1 cellular context compared by ENCODE assay signal in genomic region chr7:135160098-135160857, GRCh38.
TF ChIP-seq lines count a peak whose summit lies in the region.

No MANE protein-coding gene starts in this region.

TF ChIP-seq in HepG2, 621 proteins besides CTCF, POLR2A, EP300 and RAD21:
- TF ChIP-seq YEATS2 (CRISPR knock-in tag; IDR thresholded peaks at IDR 0.05; ENCODE audit: borderline replicate concordance) (no peak), ZNF121 (CRISPR knock-in tag; IDR thresholded peaks at IDR 0.05) (peak; percentile 21; the same call in 1 of the 2 replicates), TSC22D2 (CRISPR knock-in tag; IDR thresholded peaks at IDR 0.05; ENCODE audit: borderline replicate concordance) (no peak), PPARG (CRISPR knock-in tag; conservative IDR thresholded peaks at IDR 0.05) (0 out of 2 replicates have a peak, but pooled peaks have one; percentile 33), SOX6 (IDR thresholded peaks at IDR 0.05) (no peak), SOX6 (CRISPR knock-in tag; IDR thresholded peaks at IDR 0.05) (peak; percentile 59; the same call in 1 of the 2 replicates), ZSCAN5A (CRISPR knock-in tag; IDR thresholded peaks at IDR 0.05; ENCODE audit: borderline replicate concordance) (no peak), GATAD2A (CRISPR knock-in tag; IDR thresholded peaks at IDR 0.05) (0 out of 2 replicates have a peak, but pooled peaks have one; percentile 30), PAXIP1 (CRISPR knock-in tag; conservative IDR thresholded peaks at IDR 0.05) (no peak; the same call in 1 of the 2 replicates), SMAD9 (CRISPR knock-in tag; IDR thresholded peaks at IDR 0.05) (no peak), PITX1 (CRISPR knock-in tag; IDR thresholded peaks at IDR 0.05) (no peak), KLF16 (CRISPR knock-in tag; IDR thresholded peaks at IDR 0.05) (peak in 1 of 2 experiments; percentile 40; a peak in 1 of 4 replicates), ETV5 (CRISPR knock-in tag; IDR thresholded peaks at IDR 0.05; ENCODE audit: borderline replicate concordance) (peak; percentile 51; the same call in 1 of the 2 replicates), ZNF549 (CRISPR knock-in tag; IDR thresholded peaks at IDR 0.05) (no peak), ARID5B (CRISPR knock-in tag; IDR thresholded peaks at IDR 0.05) (peak; percentile 60; the same call in 1 of the 2 replicates), SAP130 (CRISPR knock-in tag; IDR thresholded peaks at IDR 0.05; ENCODE audit: low read depth) (peak; percentile 75), NR2F6 (IDR thresholded peaks at IDR 0.05) (no peak), NR2F6 (CRISPR knock-in tag; IDR thresholded peaks at IDR 0.05) (0 out of 2 replicates have a peak, but pooled peaks have one; percentile 13), SETDB1 (CRISPR knock-in tag; IDR thresholded peaks at IDR 0.05; ENCODE audit: borderline replicate concordance) (no peak), IRF2 (CRISPR knock-in tag; IDR thresholded peaks at IDR 0.05) (0 out of 2 replicates have a peak, but pooled peaks have one; percentile 36), NFE2 (CRISPR knock-in tag; IDR thresholded peaks at IDR 0.05) (peak; percentile 83), RXRB (CRISPR knock-in tag; IDR thresholded peaks at IDR 0.05; ENCODE audit: borderline replicate concordance) (0 out of 2 replicates have a peak, but pooled peaks have one; percentile 27), MED1 (CRISPR knock-in tag; IDR thresholded peaks at IDR 0.05) (peak; percentile 62), ZNF792 (CRISPR knock-in tag; IDR thresholded peaks at IDR 0.05) (0 out of 2 replicates have a peak, but pooled peaks have one; percentile 23), ZNF512 (CRISPR knock-in tag; IDR thresholded peaks at IDR 0.05) (no peak), TBX2 (CRISPR knock-in tag; IDR thresholded peaks at IDR 0.05; ENCODE audit: borderline replicate concordance) (0 out of 2 replicates have a peak, but pooled peaks have one; percentile 21), RFX1 (IDR thresholded peaks at IDR 0.05) (no peak), CEBPG (CRISPR knock-in tag; IDR thresholded peaks at IDR 0.05) (no peak), POGZ (CRISPR knock-in tag; IDR thresholded peaks at IDR 0.05) (0 out of 2 replicates have a peak, but pooled peaks have one; percentile 19), MAFG (CRISPR knock-in tag; IDR thresholded peaks at IDR 0.05) (peak; percentile 52; the same call in 1 of the 2 replicates), HNF4A (CRISPR knock-in tag; IDR thresholded peaks at IDR 0.05) (peak; percentile 39), FOXP4 (CRISPR knock-in tag; IDR thresholded peaks at IDR 0.05) (peak; percentile 61; the same call in 1 of the 2 replicates), MTERF4 (CRISPR knock-in tag; IDR thresholded peaks at IDR 0.05) (no peak), ERF (CRISPR knock-in tag; IDR thresholded peaks at IDR 0.05) (peak; percentile 17; the same call in 1 of the 2 replicates), SOX13 (IDR thresholded peaks at IDR 0.05) (no peak), SOX13 (CRISPR knock-in tag; conservative IDR thresholded peaks at IDR 0.05 in 1 of 2, IDR thresholded peaks at IDR 0.05 in 1 of 2) (peak in 1 of 2 experiments; percentile 72; a peak in 1 of 4 replicates), RARA (CRISPR knock-in tag; IDR thresholded peaks at IDR 0.05) (peak; percentile 36; the same call in 1 of the 2 replicates), YY1 (IDR thresholded peaks at IDR 0.05; ENCODE audit: insufficient read depth, insufficient replicate concordance, low read depth, low read length) (peak; percentile 21), SMAD3 (CRISPR knock-in tag; IDR thresholded peaks at IDR 0.05) (no peak), ZSCAN9 (CRISPR knock-in tag; IDR thresholded peaks at IDR 0.05; ENCODE audit: borderline replicate concordance) (no peak), BCL6 (CRISPR knock-in tag; IDR thresholded peaks at IDR 0.05) (no peak), NCOA2 (CRISPR knock-in tag; IDR thresholded peaks at IDR 0.05) (peak; percentile 52), FOSL2 (CRISPR knock-in tag; IDR thresholded peaks at IDR 0.05) (peak; percentile 42; the same call in 1 of the 2 replicates), ELF3 (CRISPR knock-in tag; IDR thresholded peaks at IDR 0.05) (peak; percentile 88), MEF2D (CRISPR knock-in tag; IDR thresholded peaks at IDR 0.05) (peak; percentile 83), HMG20A (CRISPR knock-in tag; IDR thresholded peaks at IDR 0.05; ENCODE audit: borderline replicate concordance) (peak; percentile 44; the same call in 1 of the 2 replicates), MAFK (conservative IDR thresholded peaks at IDR 0.05 in 1 of 2, IDR thresholded peaks at IDR 0.05 in 1 of 2; ENCODE audit: low read length in 2 of 2) (peak in 1 of 2 experiments; percentile 36; a peak in 1 of 4 replicates), SP1 (IDR thresholded peaks at IDR 0.05) (no peak), SP1 (CRISPR knock-in tag; IDR thresholded peaks at IDR 0.05) (no peak), ZGPAT (CRISPR knock-in tag; IDR thresholded peaks at IDR 0.05) (0 out of 2 replicates have a peak, but pooled peaks have one; percentile 16), NFE2L2 (IDR thresholded peaks at IDR 0.05; ENCODE audit: low read length) (peak; percentile 87), FOXP1 (IDR thresholded peaks at IDR 0.05) (no peak), FOXP1 (CRISPR knock-in tag; IDR thresholded peaks at IDR 0.05) (peak; percentile 46; the same call in 1 of the 2 replicates), ZNF704 (CRISPR knock-in tag; IDR thresholded peaks at IDR 0.05; ENCODE audit: borderline replicate concordance) (no peak), SOX5 (CRISPR knock-in tag; IDR thresholded peaks at IDR 0.05; ENCODE audit: borderline replicate concordance) (peak; percentile 74; the same call in 1 of the 2 replicates), TARDBP (CRISPR knock-in tag; IDR thresholded peaks at IDR 0.05) (0 out of 2 replicates have a peak, but pooled peaks have one; percentile 28), ZNF615 (CRISPR knock-in tag; IDR thresholded peaks at IDR 0.05; ENCODE audit: borderline replicate concordance) (0 out of 2 replicates have a peak, but pooled peaks have one; percentile 49)
